1 cellular context compared by ENCODE assay signal in genomic region chr3:155861476-155862183, GRCh38.
A peak's percentile ranks its signal among the peaks of the same experiment; 100 is the strongest.
TF ChIP-seq lines count a peak whose summit lies in the region.

No MANE protein-coding gene starts in this region.

TF ChIP-seq in HepG2, 621 proteins besides CTCF, POLR2A, EP300 and RAD21:
- TF ChIP-seq IRF2 (CRISPR knock-in tag; IDR thresholded peaks at IDR 0.05) (peak; percentile 44; the same call in 1 of the 2 replicates), ZNF333 (CRISPR knock-in tag; IDR thresholded peaks at IDR 0.05; ENCODE audit: borderline replicate concordance) (no peak), ZNF3 (CRISPR knock-in tag; IDR thresholded peaks at IDR 0.05) (peak; percentile 74; the same call in 1 of the 2 replicates)
